In genomic region chr7:100620804-100621203, GRCh38 we compare ENCODE assay signal across 23 cellular contexts.
"Had no signal": no experiment of that assay in that cellular context is flagged by ENCODE, and none has a peak within 500 bp of the region (broad histone marks: within the 10 kb centered on the region; RNA-seq: fewer than 3 reads in every experiment).

No MANE protein-coding gene starts in this region.

- H3K27me3 Mint-ChIP-seq: activated naive CD8-positive, alpha-beta T cell treated with anti-CD3 and anti-CD28 coated beads, Interleukin-2, amount 10 ng/mL, durations not matched to agents 7 days and 5 days; T-helper 17 cell had no signal

- DNase-seq: activated CD4-positive, alpha-beta T cell treated with anti-CD3 and anti-CD28 coated beads for 48 hours; activated CD4-positive, alpha-beta T cell treated with anti-CD3 and anti-CD28 coated beads, Interleukin-2, amount 50 U/mL, for 4 hours; activated CD4-positive, CD25-positive, alpha-beta regulatory T cell treated with anti-CD3 and anti-CD28 coated beads, Interleukin-2, amount 50 U/mL, for 72 hours; activated CD8-positive, alpha-beta memory T cell treated with anti-CD3 and anti-CD28 coated beads, Interleukin-2, amount 50 U/mL, for 48 hours; activated CD8-positive, alpha-beta T cell treated with anti-CD3 and anti-CD28 coated beads, Interleukin-2, amount 10 ng/mL, durations not matched to agents 7 days and 5 days; activated naive CD4-positive, alpha-beta T cell treated with anti-CD3 and anti-CD28 coated beads, Interleukin-2, amount 50 U/mL, for 16 hours; activated naive CD8-positive, alpha-beta T cell treated with anti-CD3 and anti-CD28 coated beads, Interleukin-2, amount 10 ng/mL, durations not matched to agents 7 days and 5 days; activated T-cell treated with anti-CD3 and anti-CD28 coated beads, Interleukin-2, amount 50 U/mL, for 1 hour; anterior cingulate cortex; NCI-H1048; NCI-H1694; NCI-H2029; NCI-H2107; NCI-H2171 treated with DMSO at 0.1 percent for 48 hours; NCI-H226; NCI-H510A; NCI-H526 treated with DMSO at 0.1 percent for 48 hours; NCI-H82; SIG-M5; T-helper 17 cell; T-helper 9 cell had no signal

- H3K4me3 ChIP-seq: adrenal gland had no signal

- H3K4me3 Mint-ChIP-seq: activated CD8-positive, alpha-beta T cell treated with anti-CD3 and anti-CD28 coated beads, Interleukin-2, amount 10 ng/mL, durations not matched to agents 7 days and 5 days; activated naive CD8-positive, alpha-beta T cell treated with anti-CD3 and anti-CD28 coated beads, Interleukin-2, amount 10 ng/mL, durations not matched to agents 7 days and 5 days; T-helper 17 cell; WTC11 had no signal

- H3K27me3 ChIP-seq: adrenal gland had no signal

- H3K27ac Mint-ChIP-seq: activated naive CD8-positive, alpha-beta T cell treated with anti-CD3 and anti-CD28 coated beads, Interleukin-2, amount 10 ng/mL, durations not matched to agents 7 days and 5 days had no signal

- ATAC-seq: activated CD8-positive, alpha-beta T cell treated with anti-CD3 and anti-CD28 coated beads, Interleukin-2, amount 10 ng/mL, durations not matched to agents 7 days and 5 days; T-helper 17 cell; WTC11 had no signal

- H3K36me3 Mint-ChIP-seq: WTC11 had no signal

- H3K9me3 ChIP-seq: adrenal gland had no signal

- H3K36me3 ChIP-seq: adrenal gland had no signal

- H3K9me3 Mint-ChIP-seq: activated naive CD8-positive, alpha-beta T cell treated with anti-CD3 and anti-CD28 coated beads, Interleukin-2, amount 10 ng/mL, durations not matched to agents 7 days and 5 days; WTC11 had no signal
